8 cellular contexts compared by ENCODE assay signal in genomic region chr11:74004694-74005615, GRCh38. TPM values are rescaled to one million over a fixed set of nuclear protein-coding genes. Genes with fewer than 3 reads are reported as not detected.
DNase-seq lines count a peak whose midpoint lies in the region; ATAC-seq and TF ChIP-seq lines count a peak whose summit lies in the region.

No MANE protein-coding gene starts in this region.

- peak; percentile 100 for ATAC-seq in memory B cell (ENCODE audit: low read depth)
- no peak for ATAC-seq in HG03039 (IDR thresholded peaks at IDR 0.05; ENCODE audit: unreplicated experiment)

- H3K9me3 Mint-ChIP-seq in memory B cell: no peaks in the 10 kb centered on the region

- intact Hi-C loops in dorsolateral prefrontal cortex (cut with DNase I): no loop called here

- H3K4me1 Mint-ChIP-seq in memory B cell: peaks cover 17% of the 10 kb centered on the region

- H3K27me3 ChIP-seq in dorsolateral prefrontal cortex: no peaks in the 10 kb centered on the region

- H3K27ac Mint-ChIP-seq in memory B cell: peak overlapping the region; percentile 94

- H3K36me3 Mint-ChIP-seq in memory B cell: peaks cover 6% of the 10 kb centered on the region

- H3K4me3 Mint-ChIP-seq in memory B cell: no peak overlapping the region

- H3K4me3 ChIP-seq in NB4 (ENCODE audit: low read depth, low read length) (no peak overlapping the region), dorsolateral prefrontal cortex (no peak overlapping the region)

- DNase-seq in NB4 (ENCODE audit: low read depth): peak; percentile 26
- DNase-seq in activated CD8-positive, alpha-beta memory T cell treated with anti-CD3 and anti-CD28 coated beads, Interleukin-2, amount 50 U/mL, for 1 hour (ENCODE audit: extremely low read depth): peak; percentile 79
- DNase-seq in memory B cell (ENCODE audit: low spot score in 2 of 2): peak in 1 of 2 donors; percentile 59
- peak; percentile 49 for DNase-seq in stimulated activated CD8-positive, alpha-beta memory T cell treated with anti-CD3 and anti-CD28 coated beads, Interleukin-7, amount 100 ng/mL, for 24 hours (ENCODE audit: low read depth)
- DNase-seq in NCI-H524 treated with DMSO at 0.1 percent for 48 hours (lab: John Stamatoyannopoulos, UW): no peak
- DNase-seq in dorsolateral prefrontal cortex: no peak
- DNase-seq in RPMI8226: no peak

- peak overlapping the region in 21 of 59 donors; percentile 2 to 50 (median 17) for H3K27ac ChIP-seq in dorsolateral prefrontal cortex

- TF ChIP-seq CTCF in NB4 (IDR thresholded peaks at IDR 0.05; ENCODE audit: low read depth, low read length) (no peak), dorsolateral prefrontal cortex (IDR thresholded peaks at IDR 0.05 in 54 of 56, conservative IDR thresholded peaks at IDR 0.05 in 2 of 56; ENCODE audit: low read depth in 1 of 56, partially characterized antibody in 56 of 56) (no peak)

- TF ChIP-seq POLR2A in NB4 (IDR thresholded peaks at IDR 0.05; ENCODE audit: extremely low read depth, insufficient read length): no peak

- no peaks in the 10 kb centered on the region for H3K27me3 Mint-ChIP-seq in memory B cell

RNA-seq across cellular contexts. Expression of gene UCP3, which starts 3.9 kb away (rescaled TPM):
- total RNA-seq in dorsolateral prefrontal cortex: 10 to 100 TPM in 10 of 120 experiments, 1 to 10 TPM in 110; 2.3 to 15.6 (median 5.9) TPM

RNA-seq across cellular contexts. Expression of gene UCP2, which starts 22.3 kb away (rescaled TPM):
- 10 to 100 TPM in 72 of 120 experiments, 1 to 10 TPM in 48; 3.3 to 33.4 (median 11.2) TPM for total RNA-seq in dorsolateral prefrontal cortex

RNA-seq across cellular contexts. Expression of gene DNAJB13, which starts 54.1 kb away (rescaled TPM):
- total RNA-seq in dorsolateral prefrontal cortex: 1 to 10 TPM in 31 of 120 experiments, under 1 TPM in 66, not detected in 23; 0.24 to 3.0 (median 0.72) TPM

Comparison
In these comparisons a context has a peak if more than half of its experiments do, and no peak if none do; other contexts are left out.
1. DNase-seq: peak in NB4 (single experiment), activated CD8-positive, alpha-beta memory T cell treated with anti-CD3 and anti-CD28 coated beads, Interleukin-2, amount 50 U/mL, for 1 hour (single experiment) and stimulated activated CD8-positive, alpha-beta memory T cell treated with anti-CD3 and anti-CD28 coated beads, Interleukin-7, amount 100 ng/mL, for 24 hours (single experiment); none in NCI-H524 treated with DMSO at 0.1 percent for 48 hours (single experiment), dorsolateral prefrontal cortex (0 of 10) and RPMI8226 (single experiment).